In the genomic region with DNA sequence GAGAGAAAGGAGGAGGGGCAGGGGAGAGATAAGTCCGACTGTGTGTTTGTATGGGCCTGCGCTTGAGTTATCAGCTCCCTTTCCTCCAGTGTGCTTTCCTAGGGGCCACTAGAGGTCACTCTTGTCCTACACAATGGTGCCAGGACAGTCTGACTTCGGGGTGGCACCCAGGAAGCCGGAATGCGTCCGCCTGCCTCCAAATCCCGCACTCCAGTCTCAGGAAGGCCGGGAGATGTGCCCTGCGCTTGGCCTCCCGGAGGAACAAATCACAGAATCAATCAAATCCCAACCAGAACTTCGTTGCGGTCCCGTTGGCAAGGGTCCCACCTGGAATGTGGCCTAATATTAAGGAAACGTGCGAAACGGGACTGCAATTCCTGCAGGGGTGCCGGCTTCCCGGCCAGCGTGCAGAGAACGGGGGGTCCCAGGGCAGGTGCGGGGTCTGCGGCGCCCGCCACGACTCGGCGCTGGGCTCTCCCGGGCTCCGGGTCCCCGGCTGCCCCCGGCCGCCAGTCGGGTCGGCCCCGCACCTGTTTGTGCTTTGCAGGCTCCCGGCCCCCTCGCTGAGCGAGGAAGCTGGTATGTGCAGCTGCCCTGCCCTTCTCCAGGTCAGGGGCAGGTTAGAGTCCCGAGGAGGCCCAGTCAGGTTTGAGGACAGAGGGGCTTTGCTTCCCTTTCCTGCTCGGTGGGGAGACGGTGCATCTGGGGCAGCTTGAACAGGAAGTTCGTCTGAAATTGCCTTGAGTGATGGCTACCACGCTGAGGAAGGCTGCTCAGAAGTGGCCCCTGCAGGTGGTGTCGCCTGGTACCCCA, we compare ENCODE assay signal across 8 cellular contexts.
DNase-seq lines count a peak whose midpoint lies in the region; ATAC-seq and TF ChIP-seq lines count a peak whose summit lies in the region.

No MANE protein-coding gene starts in this region.

- DNase-seq in AG04449 (ENCODE audit: low read depth, low spot score) (no peak), NCI-H2171 (lab: John Stamatoyannopoulos, UW) (peak; percentile 37), cerebellar cortex (ENCODE audit: low spot score) (peak; percentile 87), islet precursor cell (peak; percentile 92)
- peak; percentile 38 to 41 for DNase-seq in stimulated activated CD4-positive, alpha-beta T cell treated with anti-CD3 and anti-CD28 coated beads, Interleukin-12 subunit alpha, Interleukin-12 subunit beta, amount 100 ng/mL, for 24 hours (ENCODE audit: low read depth in 2 of 2)

- POLR2A ChIA-PET in AG04449 (lab: Yijun Ruan, JAX) = interaction anchor here (0.5 kb wide), 1 partner anchor 306 kb away, joined by 4 read pairs; no protein-coding TSS in a partner anchor

- TF ChIP-seq CTCF in AG04449 (IDR thresholded peaks at IDR 0.05; ENCODE audit: insufficient read depth, low read length, missing control alignments) = peak; percentile 89
- peak; percentile 82 for TF ChIP-seq CTCF in WI38 (IDR thresholded peaks at IDR 0.05; ENCODE audit: low read depth, low read length)

- CTCF ChIA-PET in AG04449 (lab: Yijun Ruan, JAX) = interaction anchor here (0.6 to 5.6 kb wide), 36 partner anchors 9 to 1146 kb away, joined by 3 to 46 read pairs (median 4); no protein-coding TSS in a partner anchor

- H3K4me3 ChIP-seq in AG04449 (ENCODE audit: low read depth, low read length) (peak overlapping the region; percentile 58), WI38 (ENCODE audit: low read depth, low read length) (peak overlapping the region; percentile 51)

- ATAC-seq in GM18519 (IDR thresholded peaks at IDR 0.05; ENCODE audit: low FRiP score, unreplicated experiment) = peak; percentile 88
- ATAC-seq in HG03045 (IDR thresholded peaks at IDR 0.05; ENCODE audit: unreplicated experiment) = peak; percentile 95
